ENCODE assay signal across 26 cellular contexts in the genomic region with DNA sequence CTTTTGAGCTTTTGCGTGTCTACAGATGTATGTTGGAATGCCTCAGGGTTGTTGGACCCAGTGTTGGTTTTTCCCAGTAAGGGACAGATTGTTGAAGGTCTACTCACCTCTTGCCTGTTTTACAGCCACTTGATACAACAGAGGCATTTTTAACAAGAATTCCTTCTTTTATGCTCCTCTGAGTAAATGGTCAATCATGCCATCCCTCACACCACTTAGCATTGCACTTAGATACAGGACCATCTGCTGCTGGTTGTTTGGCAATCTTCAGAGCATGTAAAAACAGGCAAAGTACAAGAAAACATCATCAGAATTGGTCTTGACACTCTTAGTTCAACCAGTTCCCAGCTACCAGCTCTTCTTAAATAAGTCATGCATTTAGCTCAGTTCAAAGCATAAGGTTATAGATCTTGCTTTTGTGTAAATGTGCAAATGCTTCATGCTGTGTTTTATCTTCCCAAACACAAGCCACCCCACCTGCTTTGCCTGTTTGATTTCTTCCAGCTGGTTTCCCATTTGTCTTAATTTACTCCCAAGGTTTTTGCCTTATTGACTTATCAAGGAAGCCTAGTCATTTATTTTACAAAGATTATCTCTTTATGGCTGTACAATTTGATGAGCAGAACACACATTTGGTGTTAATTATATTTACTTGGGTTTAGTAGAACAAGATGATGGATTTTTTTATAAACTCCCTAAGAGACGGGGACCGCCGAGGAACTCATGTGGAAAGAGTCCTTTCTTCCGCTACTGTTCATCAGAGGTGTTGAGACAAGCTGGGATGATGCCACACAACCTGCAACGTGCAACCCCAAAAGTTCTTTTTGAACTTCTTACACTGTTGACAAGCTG.
A peak's percentile ranks its signal among the peaks of the same experiment; 100 is the strongest.
DNase-seq lines count a peak whose midpoint lies in the region; ATAC-seq and TF ChIP-seq lines count a peak whose summit lies in the region.
"Had no signal": no experiment of that assay in that cellular context is flagged by ENCODE, and none has a peak within 500 bp of the region (broad histone marks: within the 10 kb centered on the region; RNA-seq: fewer than 3 reads in every experiment).

No MANE protein-coding gene starts in this region.

- H3K4me3 ChIP-seq in mammary epithelial cell (replicated peaks in 1 of 3; ENCODE audit: insufficient read depth in 1 of 3, low read depth in 2 of 3, low read length in 3 of 3): no peak overlapping the region
- H3K4me3 ChIP-seq in thyroid gland (replicated peaks in 1 of 3): no peak overlapping the region
- H3K4me3 ChIP-seq: A549, skin epidermis, uterus had no signal

- H3K27me3 ChIP-seq in mammary epithelial cell (ENCODE audit: insufficient read depth, low read length) (no peaks in the 10 kb centered on the region), thyroid gland (no peaks in the 10 kb centered on the region)
- H3K27me3 ChIP-seq: BE2C, neutrophil, uterus had no signal

- POLR2A ChIA-PET in MCF 10A (lab: Yijun Ruan, JAX): no interaction called here

- no peaks in the 10 kb centered on the region for H3K9me3 Mint-ChIP-seq in MCF 10A (ENCODE audit: unreplicated experiment)

- TF ChIP-seq CTCF in mammary epithelial cell (conservative IDR thresholded peaks at IDR 0.05 in 1 of 2, IDR thresholded peaks at IDR 0.05 in 1 of 2; ENCODE audit: extremely low read depth in 1 of 2, insufficient read depth in 1 of 2, low read depth in 1 of 2, low read length in 2 of 2): no peak
- no peak for TF ChIP-seq CTCF in MCF 10A (IDR thresholded peaks at IDR 0.05; ENCODE audit: unreplicated experiment)
- no peak for TF ChIP-seq CTCF in thyroid gland (IDR thresholded peaks at IDR 0.05)

- peaks cover 13% of the 10 kb centered on the region for H3K4me1 Mint-ChIP-seq in MCF 10A (ENCODE audit: insufficient read depth, unreplicated experiment)
- H3K4me1 Mint-ChIP-seq: activated CD4-positive, alpha-beta T cell treated with anti-CD3 and anti-CD28 coated beads, Interleukin-2, amount 10 ng/mL, durations not matched to agents 7 days and 5 days had no signal

- in situ Hi-C loops in mammary epithelial cell (cut with MboI; ENCODE audit: low sequenced_read_pairs in 2 of 2): no loop called here

- H3K36me3 ChIP-seq in mammary epithelial cell (ENCODE audit: insufficient read depth, low read length) (no peaks in the 10 kb centered on the region), thyroid gland (no peaks in the 10 kb centered on the region)
- H3K36me3 ChIP-seq: BE2C, neutrophil, uterus, WERI-Rb-1 had no signal

- H3K9me3 ChIP-seq in mammary epithelial cell (replicated peaks; ENCODE audit: insufficient read depth, low read length) (no peaks in the 10 kb centered on the region), thyroid gland (no peaks in the 10 kb centered on the region)
- H3K9me3 ChIP-seq: BE2C, neutrophil, uterus had no signal

- no peaks in the 10 kb centered on the region for H4K20me1 ChIP-seq in mammary epithelial cell (ENCODE audit: insufficient read depth, low read length)

- H3K27ac ChIP-seq in mammary epithelial cell (ENCODE audit: insufficient read depth, low read depth, low read length) (no peak overlapping the region), thyroid gland (no peak overlapping the region)
- H3K27ac ChIP-seq: A549, neutrophil, skin epidermis, uterus, WERI-Rb-1 had no signal

- no peak overlapping the region for H3K4me3 Mint-ChIP-seq in MCF 10A (ENCODE audit: unreplicated experiment)
- H3K4me3 Mint-ChIP-seq: activated CD4-positive, alpha-beta T cell treated with anti-CD3 and anti-CD28 coated beads, Interleukin-2, amount 10 ng/mL, durations not matched to agents 7 days and 5 days; activated naive CD4-positive, alpha-beta T cell treated with anti-CD3 and anti-CD28 coated beads, Interleukin-2, amount 50 U/mL, for 24 hours had no signal

- TF ChIP-seq POLR2A in thyroid gland (IDR thresholded peaks at IDR 0.05): no peak

- no peak overlapping the region for H2AFZ ChIP-seq in mammary epithelial cell (ENCODE audit: low read depth, low read length)

- no peaks in the 10 kb centered on the region for H3K79me2 ChIP-seq in mammary epithelial cell (ENCODE audit: insufficient read depth, low read length)

- no peak overlapping the region for H3K9ac ChIP-seq in mammary epithelial cell (ENCODE audit: insufficient read depth, low read length)

- H3K4me2 ChIP-seq in mammary epithelial cell (ENCODE audit: insufficient read depth, low read depth, low read length): no peak overlapping the region
- H3K4me2 ChIP-seq: A549 had no signal

- H3K36me3 Mint-ChIP-seq in MCF 10A (ENCODE audit: insufficient read depth, unreplicated experiment): no peaks in the 10 kb centered on the region
- H3K36me3 Mint-ChIP-seq: activated naive CD4-positive, alpha-beta T cell treated with anti-CD3 and anti-CD28 coated beads, Interleukin-2, amount 50 U/mL, for 24 hours had no signal

- CTCF ChIA-PET in mammary epithelial cell (lab: Charles Lee; ENCODE audit: low non-redundant PET): no interaction called here
- CTCF ChIA-PET in MCF 10A (lab: Yijun Ruan, JAX): interaction anchor here (0.7 to 1.5 kb wide), 5 partner anchors 9 to 211 kb away, joined by 3 to 5 read pairs (median 3); no protein-coding TSS in a partner anchor

- intact Hi-C loops in mammary epithelial cell (cut with micrococcal nuclease) (no loop called here), MCF 10A (cut with micrococcal nuclease) (no loop called here), thyroid gland (cut with DNase I) (no loop called here)

- no peaks in the 10 kb centered on the region for H3K4me1 ChIP-seq in mammary epithelial cell (ENCODE audit: insufficient read depth, low read length)
- peaks cover 10 to 12% of the 10 kb centered on the region in 2 donors for H3K4me1 ChIP-seq in thyroid gland
- H3K4me1 ChIP-seq: BE2C, uterus had no signal

- H3K27me3 Mint-ChIP-seq in MCF 10A (ENCODE audit: insufficient read depth, unreplicated experiment): no peaks in the 10 kb centered on the region

- peak; percentile 46 for DNase-seq in mammary epithelial cell
- no peak for DNase-seq in MCF 10A (ENCODE audit: unreplicated experiment)
- peak; percentile 33 for DNase-seq in NCI-H345 (lab: John Stamatoyannopoulos, UW)
- DNase-seq in fibroblast of gingiva (ENCODE audit: low read depth): peak; percentile 42
- peak; percentile 10 to 15 for DNase-seq in thyroid gland
- DNase-seq in stimulated activated naive CD8-positive, alpha-beta T cell treated with anti-CD3 and anti-CD28 coated beads, Interleukin-15, Interleukin-2, amounts not matched to agents 100 U/mL and 50 U/mL, for 24 hours: no peak
- DNase-seq: activated CD4-positive, alpha-beta T cell treated with anti-CD3 and anti-CD28 coated beads, Interleukin-2, amount 10 ng/mL, durations not matched to agents 7 days and 5 days; aorta; BE2C; dermis blood vessel endothelial cell; head of caudate nucleus; MM.1S; NCI-H1694; NCI-H446; NK-92 treated with Interleukin-12 subunit alpha and Interleukin-12 subunit beta, amount 100 ng/mL, for 24 hours; SHP77 treated with DMSO at 0.1 percent for 48 hours; substantia nigra; T-helper 9 cell; uterus; WERI-Rb-1 had no signal

- no peak for ATAC-seq in stimulated activated naive CD8-positive, alpha-beta T cell treated with anti-CD3 and anti-CD28 coated beads, Interleukin-15, Interleukin-2, amounts not matched to agents 100 U/mL and 50 U/mL, for 24 hours
- ATAC-seq in GM19452 (IDR thresholded peaks at IDR 0.05; ENCODE audit: unreplicated experiment): no peak
- no peak for ATAC-seq in HG03108 (IDR thresholded peaks at IDR 0.05; ENCODE audit: unreplicated experiment)
- ATAC-seq: A549 had no signal

- dilution Hi-C loops in mammary epithelial cell (cut with HindIII; ENCODE audit: low sequenced_read_pairs): no loop called here

- 98% methylated on average over 6 of the region's 6 CpGs for WGBS in mammary epithelial cell (ENCODE audit: low coverage, missing lambda C conversion rate)
- WGBS in thyroid gland, 2 donors: 88 to 90% methylated on average over 6 of the region's 6 CpGs

- BruUV-seq in mammary epithelial cell (replicated peaks; lab: Mats Ljungman, UMichigan) (no TSS peak), MCF 10A (replicated peaks; lab: Mats Ljungman, UMichigan) (no TSS peak)

- no peak overlapping the region for H3K27ac Mint-ChIP-seq in MCF 10A (ENCODE audit: low read depth, unreplicated experiment)
- H3K27ac Mint-ChIP-seq: activated CD4-positive, alpha-beta T cell treated with anti-CD3 and anti-CD28 coated beads, Interleukin-2, amount 10 ng/mL, durations not matched to agents 7 days and 5 days; activated naive CD4-positive, alpha-beta T cell treated with anti-CD3 and anti-CD28 coated beads, Interleukin-2, amount 50 U/mL, for 24 hours had no signal

Comparison
In these comparisons a context has a peak if more than half of its experiments do, and no peak if none do; other contexts are left out.
1. DNase-seq: peak in mammary epithelial cell (single experiment), NCI-H345 (single experiment), fibroblast of gingiva (single experiment) and thyroid gland (2 of 2); none in MCF 10A (single experiment) and stimulated activated naive CD8-positive, alpha-beta T cell treated with anti-CD3 and anti-CD28 coated beads, Interleukin-15, Interleukin-2, amounts not matched to agents 100 U/mL and 50 U/mL, for 24 hours (single experiment).